1 cellular context compared by ENCODE assay signal in genomic region chr6:127186889-127187288, GRCh38.
TF ChIP-seq lines count a peak whose summit lies in the region.

No MANE protein-coding gene starts in this region.

TF ChIP-seq in GM23338, 12 proteins besides CTCF, POLR2A, EP300 and RAD21 (continued from another document):
- TF ChIP-seq ZNF331 (CRISPR knock-in tag; IDR thresholded peaks at IDR 0.05; ENCODE audit: low read depth), result no peak
